Comparison of ENCODE assay signal across 29 cellular contexts in the genomic region with DNA sequence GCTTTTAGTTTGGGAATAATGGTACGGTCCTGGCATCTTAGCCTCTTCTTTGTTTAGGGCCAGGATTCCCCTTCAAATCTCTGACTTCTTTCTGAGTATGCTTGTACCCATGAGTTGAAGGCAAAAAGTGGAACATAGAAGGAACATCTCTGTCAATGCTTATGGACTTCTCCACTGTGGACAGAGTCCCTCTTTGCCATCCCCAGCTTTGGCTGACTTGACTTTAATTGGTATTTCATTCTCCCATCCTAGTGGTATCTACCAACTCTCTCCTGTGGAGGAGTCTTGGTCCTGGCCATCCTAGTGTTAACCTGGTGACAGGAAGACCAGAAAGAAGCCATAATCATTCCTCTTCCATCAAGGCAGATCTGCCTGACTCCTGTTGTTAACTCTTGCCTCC.
"Had no signal": no experiment of that assay in that cellular context is flagged by ENCODE, and none has a peak within 500 bp of the region (broad histone marks: within the 10 kb centered on the region; RNA-seq: fewer than 3 reads in every experiment).

No MANE protein-coding gene starts in this region.

- DNase-seq: activated CD4-positive, alpha-beta T cell treated with anti-CD3 and anti-CD28 coated beads for 36 hours; activated CD4-positive, alpha-beta T cell treated with anti-CD3 and anti-CD28 coated beads, Interleukin-2, amount 10 ng/mL, durations not matched to agents 7 days and 5 days; activated CD4-positive, alpha-beta T cell treated with anti-CD3 and anti-CD28 coated beads, Interleukin-2, amount 50 U/mL, for 48 hours; activated CD4-positive, CD25-positive, alpha-beta regulatory T cell; activated CD4-positive, CD25-positive, alpha-beta regulatory T cell treated with anti-CD3 and anti-CD28 coated beads, Interleukin-2, amount 50 U/mL, for 72 hours; activated CD8-positive, alpha-beta memory T cell treated with anti-CD3 and anti-CD28 coated beads for 24 hours; activated CD8-positive, alpha-beta T cell treated with anti-CD3 and anti-CD28 coated beads for 36 hours; activated effector memory CD4-positive, alpha-beta T cell treated with Interleukin-2 at 50 U/mL for 16 hours; activated gamma-delta T cell treated with Interleukin-2 at 50 U/mL for 16 hours; activated naive CD4-positive, alpha-beta T cell treated with anti-CD3 and anti-CD28 coated beads, Interleukin-2, amount 50 U/mL, for 16 hours; activated naive CD4-positive, alpha-beta T cell treated with Interleukin-2 at 50 U/mL for 16 hours; activated T-cell treated with anti-CD3 and anti-CD28 coated beads, Interleukin-2, amount 50 U/mL, for 4 hours; amniotic stem cell; aorta; body of pancreas; central memory CD4-positive, alpha-beta T cell; cerebellar nuclear complex; dermis blood vessel endothelial cell; effector CD4-positive, alpha-beta T cell; effector memory CD8-positive, alpha-beta T cell; erythroblast; esophagus squamous epithelium; foreskin melanocyte; head of caudate nucleus; T-helper 2 cell had no signal

- H3K36me3 Mint-ChIP-seq: activated naive CD8-positive, alpha-beta T cell had no signal

- H3K4me1 ChIP-seq: body of pancreas, esophagus squamous epithelium had no signal

- H3K4me1 Mint-ChIP-seq: activated CD4-positive, alpha-beta T cell treated with anti-CD3 and anti-CD28 coated beads for 36 hours; activated CD4-positive, alpha-beta T cell treated with anti-CD3 and anti-CD28 coated beads, Interleukin-2, amount 10 ng/mL, durations not matched to agents 7 days and 5 days; activated T-helper 17 cell treated with anti-CD3 and anti-CD28 coated beads, Interleukin-2, amount 50 U/mL, for 72 hours had no signal

- H3K4me3 ChIP-seq: body of pancreas, cardiac muscle cell, coronary artery, esophagus squamous epithelium had no signal

- ATAC-seq: activated CD4-positive, alpha-beta T cell treated with anti-CD3 and anti-CD28 coated beads for 36 hours; activated CD8-positive, alpha-beta T cell treated with anti-CD3 and anti-CD28 coated beads for 36 hours; activated T-cell treated with anti-CD3 and anti-CD28 coated beads, Interleukin-2, amount 50 U/mL, for 4 hours; activated T-helper 17 cell treated with anti-CD3 and anti-CD28 coated beads, Interleukin-2, amount 50 U/mL, for 72 hours; body of pancreas; effector memory CD8-positive, alpha-beta T cell had no signal

- H3K36me3 ChIP-seq: cardiac muscle cell, esophagus squamous epithelium had no signal

- H3K4me3 Mint-ChIP-seq: activated CD4-positive, alpha-beta T cell treated with anti-CD3 and anti-CD28 coated beads for 36 hours; activated CD4-positive, alpha-beta T cell treated with anti-CD3 and anti-CD28 coated beads, Interleukin-2, amount 10 ng/mL, durations not matched to agents 7 days and 5 days; activated CD8-positive, alpha-beta T cell treated with anti-CD3 and anti-CD28 coated beads for 36 hours; activated naive CD8-positive, alpha-beta T cell; activated T-cell treated with anti-CD3 and anti-CD28 coated beads, Interleukin-2, amount 50 U/mL, for 4 hours; activated T-helper 17 cell treated with anti-CD3 and anti-CD28 coated beads, Interleukin-2, amount 50 U/mL, for 72 hours; effector memory CD8-positive, alpha-beta T cell had no signal

- H3K27ac ChIP-seq: body of pancreas, cardiac muscle cell, coronary artery, esophagus squamous epithelium had no signal

- H3K27me3 ChIP-seq: body of pancreas, cardiac muscle cell, esophagus squamous epithelium had no signal

- H3K9me3 Mint-ChIP-seq: activated CD4-positive, alpha-beta T cell treated with anti-CD3 and anti-CD28 coated beads, Interleukin-2, amount 10 ng/mL, durations not matched to agents 7 days and 5 days; activated T-cell treated with anti-CD3 and anti-CD28 coated beads, Interleukin-2, amount 50 U/mL, for 4 hours; activated T-helper 17 cell treated with anti-CD3 and anti-CD28 coated beads, Interleukin-2, amount 50 U/mL, for 72 hours; effector memory CD8-positive, alpha-beta T cell had no signal

- H3K27ac Mint-ChIP-seq: activated CD4-positive, alpha-beta T cell treated with anti-CD3 and anti-CD28 coated beads for 36 hours; activated CD4-positive, alpha-beta T cell treated with anti-CD3 and anti-CD28 coated beads, Interleukin-2, amount 10 ng/mL, durations not matched to agents 7 days and 5 days; activated CD8-positive, alpha-beta T cell treated with anti-CD3 and anti-CD28 coated beads for 36 hours; activated naive CD8-positive, alpha-beta T cell; activated T-helper 17 cell treated with anti-CD3 and anti-CD28 coated beads, Interleukin-2, amount 50 U/mL, for 72 hours; effector memory CD8-positive, alpha-beta T cell had no signal

- H3K27me3 Mint-ChIP-seq: activated CD8-positive, alpha-beta T cell treated with anti-CD3 and anti-CD28 coated beads for 36 hours had no signal

- H3K9me3 ChIP-seq: body of pancreas, esophagus squamous epithelium had no signal
